8 cellular contexts compared by ENCODE assay signal in the genomic region with DNA sequence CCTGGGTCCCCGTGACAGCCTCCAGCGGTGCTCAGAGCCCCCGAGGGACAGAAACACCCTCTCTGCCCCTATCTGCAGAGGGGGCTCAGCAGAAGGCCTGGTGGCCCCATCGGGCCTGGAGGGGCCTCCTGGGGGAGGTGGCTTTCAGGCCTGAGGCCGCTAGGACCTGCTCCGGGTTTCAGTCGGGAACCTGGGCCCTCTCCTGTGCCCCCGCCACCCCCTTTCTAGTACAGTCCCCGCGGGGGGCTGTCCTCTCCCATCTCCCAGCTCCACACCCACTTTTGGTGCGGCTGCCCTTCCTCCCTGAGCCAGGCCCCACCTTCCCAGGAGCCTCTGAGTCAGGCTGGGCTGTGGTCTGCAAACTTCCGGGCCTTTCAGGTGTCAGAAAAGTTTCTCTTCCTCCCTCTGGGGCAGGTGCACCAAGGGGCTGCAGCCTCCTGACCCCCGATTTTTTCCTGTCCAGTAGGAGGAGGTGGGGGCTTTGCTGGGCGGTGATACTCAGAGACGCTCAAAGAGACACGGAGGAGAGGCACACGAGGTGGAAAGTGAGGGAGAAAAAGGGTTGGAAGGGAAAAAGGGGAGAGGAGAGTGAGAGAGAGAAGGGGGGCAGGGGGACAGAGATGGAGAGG. TPM values are rescaled to one million over a fixed set of nuclear protein-coding genes. Genes with fewer than 3 reads are reported as not detected.
DNase-seq lines count a peak whose midpoint lies in the region; ATAC-seq and TF ChIP-seq lines count a peak whose summit lies in the region.

No MANE protein-coding gene starts in this region.

- in situ Hi-C loops in brain microvascular endothelial cell (cut with HindIII; ENCODE audit: low pct_ligation_motif_present, low sequenced_read_pairs) = no loop called here

- ATAC-seq in HG02588 (IDR thresholded peaks at IDR 0.05; ENCODE audit: unreplicated experiment) = peak; percentile 73

- H3K27me3 ChIP-seq in brain microvascular endothelial cell (replicated peaks) (no peaks in the 10 kb centered on the region), skeletal muscle satellite cell (ENCODE audit: control insufficient read depth, insufficient read depth, low read length) (peaks cover 5% of the 10 kb centered on the region)

- H3K4me2 ChIP-seq in skeletal muscle satellite cell (ENCODE audit: low read length) = peak overlapping the region; percentile 39

- no peak for TF ChIP-seq CTCF in GM12875 (IDR thresholded peaks at IDR 0.05; ENCODE audit: borderline replicate concordance, insufficient read depth, low read depth, low read length)
- TF ChIP-seq CTCF in brain microvascular endothelial cell (IDR thresholded peaks at IDR 0.05; ENCODE audit: low read depth, low read length, missing control alignments) = no peak

- H3K27ac ChIP-seq in brain microvascular endothelial cell (no peak overlapping the region), substantia nigra (ENCODE audit: low read depth, low read length, poor library complexity, severe bottlenecking) (no peak overlapping the region)

- H3K9ac ChIP-seq in skeletal muscle satellite cell (ENCODE audit: low read depth, low read length) = no peak overlapping the region

- peak; percentile 43; the same call in 1 of the 2 replicates for TF ChIP-seq POLR2A in Raji (IDR thresholded peaks at IDR 0.05; ENCODE audit: insufficient read depth, low read depth, low read length)

- intact Hi-C loops in posterior cingulate gyrus (cut with DNase I) = no loop called here

- H3K4me3 ChIP-seq in GM12875 (ENCODE audit: low read depth, low read length) (peak overlapping the region; percentile 78), brain microvascular endothelial cell (ENCODE audit: low read depth, low read length) (peak overlapping the region; percentile 40), skeletal muscle satellite cell (ENCODE audit: low read length) (no peak overlapping the region)

- DNase-seq in brain microvascular endothelial cell (no peak), LoVo (ENCODE audit: low spot score) (no peak), posterior cingulate gyrus (no peak), substantia nigra (lab: John Stamatoyannopoulos, UW) (no peak)

- H3K4me1 ChIP-seq in skeletal muscle satellite cell (ENCODE audit: control insufficient read depth, insufficient read depth, low read length) = no peaks in the 10 kb centered on the region

- H3K36me3 ChIP-seq in brain microvascular endothelial cell (replicated peaks) (no peaks in the 10 kb centered on the region), skeletal muscle satellite cell (ENCODE audit: insufficient read depth, low read length) (no peaks in the 10 kb centered on the region)

- H3K9me3 ChIP-seq in skeletal muscle satellite cell (replicated peaks; ENCODE audit: low read length) = no peaks in the 10 kb centered on the region

RNA-seq across cellular contexts. Expression of a gene that starts 0.7 kb away (rescaled TPM):
- total RNA-seq in skeletal muscle satellite cell (2012; rRNA removed) = under 0.01 TPM in 1 of 2 replicates, not detected in the other
